1 cellular context compared by ENCODE assay signal in the genomic region with DNA sequence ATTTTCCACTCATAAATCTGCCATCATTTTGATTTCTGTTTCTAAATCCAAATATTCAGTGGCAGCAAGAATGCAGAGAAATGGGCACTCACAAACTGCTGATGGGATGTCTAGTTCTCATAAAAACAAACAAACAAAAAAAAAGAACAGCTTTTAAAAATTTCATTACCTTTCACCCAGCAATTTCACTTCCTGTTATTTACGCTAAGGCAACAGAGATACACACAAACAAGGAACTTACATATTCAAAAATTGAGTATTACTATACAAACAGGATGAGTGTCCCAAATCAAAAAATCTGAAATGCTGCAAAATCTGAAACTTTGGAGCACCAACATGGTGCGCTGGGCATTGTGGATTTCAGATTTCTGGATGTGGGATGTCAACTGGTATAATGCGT.
TF ChIP-seq lines count a peak whose summit lies in the region.

No MANE protein-coding gene starts in this region.

TF ChIP-seq in H1, 55 proteins besides CTCF, POLR2A, EP300 and RAD21:
- TF ChIP-seq, protein P1, sequence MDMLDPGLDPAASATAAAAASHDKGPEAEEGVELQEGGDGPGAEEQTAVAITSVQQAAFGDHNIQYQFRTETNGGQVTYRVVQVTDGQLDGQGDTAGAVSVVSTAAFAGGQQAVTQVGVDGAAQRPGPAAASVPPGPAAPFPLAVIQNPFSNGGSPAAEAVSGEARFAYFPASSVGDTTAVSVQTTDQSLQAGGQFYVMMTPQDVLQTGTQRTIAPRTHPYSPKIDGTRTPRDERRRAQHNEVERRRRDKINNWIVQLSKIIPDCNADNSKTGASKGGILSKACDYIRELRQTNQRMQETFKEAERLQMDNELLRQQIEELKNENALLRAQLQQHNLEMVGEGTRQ (IDR thresholded peaks at IDR 0.05; ENCODE audit: low read length), result no peak
TF ChIP-seq in H1: peak in this region for 0.
